Comparison of ENCODE assay signal across 4 cellular contexts in genomic region chr19:39068259-39068658, GRCh38. TPM values are rescaled to one million over a fixed set of nuclear protein-coding genes. Genes with fewer than 3 reads are reported as not detected.
"Had no signal": no experiment of that assay in that cellular context is flagged by ENCODE, and none has a peak within 500 bp of the region (broad histone marks: within the 10 kb centered on the region; RNA-seq: fewer than 3 reads in every experiment).

No MANE protein-coding gene starts in this region.

RNA-seq across cellular contexts. Expression of gene ACP7, which starts 15.9 kb away (rescaled TPM):
- total RNA-seq: GM23248, H4, HT-29 had no signal
- polyA plus RNA-seq: IgD-negative memory B cell had no signal

RNA-seq across cellular contexts. Expression of gene FBXO27, which starts 35.9 kb away (rescaled TPM):
- total RNA-seq: HT-29 had no signal
